ENCODE assay signal across 17 cellular contexts in the genomic region with DNA sequence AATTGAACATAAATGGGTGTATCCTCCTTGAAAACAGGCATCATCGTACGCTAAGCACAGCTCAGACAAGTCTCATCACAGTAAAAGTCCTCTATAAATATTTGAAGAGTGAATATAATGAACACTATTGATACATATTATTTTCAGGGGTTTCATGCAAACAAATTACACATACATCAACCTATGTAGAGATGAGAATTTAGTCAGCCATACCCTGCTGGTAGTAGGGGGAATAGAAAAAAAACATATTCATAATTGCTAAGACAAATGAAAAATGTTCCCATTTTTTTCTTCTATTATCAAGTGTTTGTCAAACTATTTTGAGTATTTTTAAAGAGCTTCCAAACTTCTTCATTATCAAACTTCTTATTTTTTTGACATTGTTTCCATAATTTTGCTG.
DNase-seq lines count a peak whose midpoint lies in the region; ATAC-seq and TF ChIP-seq lines count a peak whose summit lies in the region.
"Had no signal": no experiment of that assay in that cellular context is flagged by ENCODE, and none has a peak within 500 bp of the region (broad histone marks: within the 10 kb centered on the region; RNA-seq: fewer than 3 reads in every experiment).

No MANE protein-coding gene starts in this region.

- H3K23me2 ChIP-seq in H9 (ENCODE audit: insufficient read length, low read depth, low read length, poor library complexity, severe bottlenecking) = no peaks in the 10 kb centered on the region

- DNase-seq in H9 (no peak), endodermal cell (no peak), mesothelial cell of epicardium (ENCODE audit: low spot score in 2 of 2, unreplicated experiment in 2 of 2) (no peak), type B pancreatic cell (ENCODE audit: extremely low spot score, unreplicated experiment) (no peak), amygdala (lab: John Stamatoyannopoulos, UW) (no peak), SW 1271 (lab: John Stamatoyannopoulos, UW) (no peak)
- DNase-seq: Caco-2; CD4-positive, CD25-positive, alpha-beta regulatory T cell; CD8-positive, alpha-beta T cell; DND-41; HFFc6 had no signal

- no peaks in the 10 kb centered on the region for H3K4me1 Mint-ChIP-seq in H9
- H3K4me1 Mint-ChIP-seq in endodermal cell = peaks cover 28% of the 10 kb centered on the region
- H3K4me1 Mint-ChIP-seq in mesothelial cell of epicardium = peaks cover 9% of the 10 kb centered on the region
- H3K4me1 Mint-ChIP-seq in type B pancreatic cell (ENCODE audit: unreplicated experiment) = no peaks in the 10 kb centered on the region
- H3K4me1 Mint-ChIP-seq: B cell; CD4-positive, CD25-positive, alpha-beta regulatory T cell; GM23338 had no signal

- no peak overlapping the region for H4K8ac ChIP-seq in H9 (replicated peaks; ENCODE audit: insufficient read length, low read depth, low read length)

- no peak overlapping the region for H3K4me2 ChIP-seq in H9 (ENCODE audit: insufficient read depth, insufficient read length, low read length)
- H3K4me2 ChIP-seq: BLaER1, GM23338 had no signal

- H3K27me3 ChIP-seq in H9 (ENCODE audit: insufficient read depth, low read length) (no peaks in the 10 kb centered on the region), endodermal cell (ENCODE audit: control insufficient read depth, insufficient read depth, low read length, poor library complexity, severe bottlenecking) (no peaks in the 10 kb centered on the region)
- H3K27me3 ChIP-seq: BLaER1 had no signal

- no peak overlapping the region for H3K27ac ChIP-seq in H9 (ENCODE audit: insufficient read length, low read depth, low read length)
- H3K27ac ChIP-seq in endodermal cell (ENCODE audit: low read depth, low read length) = no peak overlapping the region
- H3K27ac ChIP-seq: BLaER1, C4-2B had no signal

- H3K9me3 ChIP-seq in H9 (ENCODE audit: control insufficient read depth, low read depth, low read length) = no peaks in the 10 kb centered on the region
- no peaks in the 10 kb centered on the region for H3K9me3 ChIP-seq in endodermal cell (ENCODE audit: control insufficient read depth, low read length)
- H3K9me3 ChIP-seq: BLaER1, Caco-2, HAP-1 had no signal

- H3K4me1 ChIP-seq in H9 (ENCODE audit: insufficient read depth, low read length) (no peaks in the 10 kb centered on the region), endodermal cell (ENCODE audit: control insufficient read depth, insufficient read depth, low read length) (no peaks in the 10 kb centered on the region)
- H3K4me1 ChIP-seq: BLaER1, HAP-1 had no signal

- H3T11ph ChIP-seq in H9 (ENCODE audit: low read length) = no peak overlapping the region

- H2AK5ac ChIP-seq in H9 (ENCODE audit: insufficient read length, low read length) = no peak overlapping the region

- H3K9ac ChIP-seq in H9 (ENCODE audit: extremely low read depth, insufficient read length, low read length) (no peak overlapping the region), endodermal cell (ENCODE audit: extremely low read depth, low read length, poor library complexity, severe bottlenecking) (no peak overlapping the region)
- H3K9ac ChIP-seq: BLaER1 had no signal

- H2BK15ac ChIP-seq in H9 (ENCODE audit: low read depth, low read length) = no peak overlapping the region

- H3K36me3 ChIP-seq in endodermal cell (ENCODE audit: control insufficient read depth, insufficient read depth, low read length) = no peaks in the 10 kb centered on the region
- H3K36me3 ChIP-seq: BLaER1, HAP-1 had no signal

- no CpG with 5 or more reads among the region's 2 CpGs for WGBS in H9 (ENCODE audit: extremely low coverage, insufficient read length, low lambda C conversion rate)
- 100% methylated on average over 2 of the region's 2 CpGs; no CpG with 5 or more reads in 1 of the 2 experiments for WGBS in endodermal cell (ENCODE audit: insufficient coverage in 1 of 2, insufficient read length in 1 of 2), 2 experiments

- TF ChIP-seq CTCF in H9 (conservative IDR thresholded peaks at IDR 0.05) (peak; percentile 29; the same call in 1 of the 3 replicates), endodermal cell (conservative IDR thresholded peaks at IDR 0.05) (peak; percentile 63), mesothelial cell of epicardium (IDR thresholded peaks at IDR 0.05; ENCODE audit: unreplicated experiment) (peak; percentile 41), type B pancreatic cell (conservative IDR thresholded peaks at IDR 0.05) (peak; percentile 59)

- no peak overlapping the region for H3K23ac ChIP-seq in H9 (ENCODE audit: insufficient read length, low read depth, low read length)

- no peaks in the 10 kb centered on the region for H4K20me1 ChIP-seq in H9 (ENCODE audit: control insufficient read depth, insufficient read depth, insufficient read length)
- H4K20me1 ChIP-seq: BLaER1 had no signal

- no peak overlapping the region for H2BK120ac ChIP-seq in H9 (ENCODE audit: low read depth, low read length, poor library complexity, severe bottlenecking)

- no peak overlapping the region for H3K18ac ChIP-seq in H9 (ENCODE audit: insufficient read length, low read depth, low read length)

- H3K36me3 Mint-ChIP-seq in H9 (ENCODE audit: insufficient read depth in 1 of 3, low read depth in 3 of 3) (no peaks in the 10 kb centered on the region), endodermal cell (ENCODE audit: low read depth) (no peaks in the 10 kb centered on the region), mesothelial cell of epicardium (no peaks in the 10 kb centered on the region), type B pancreatic cell (no peaks in the 10 kb centered on the region)
- H3K36me3 Mint-ChIP-seq: CD4-positive, CD25-positive, alpha-beta regulatory T cell; CD8-positive, alpha-beta T cell had no signal

- no peak overlapping the region for H4K5ac ChIP-seq in H9 (ENCODE audit: insufficient read length, low read depth, low read length)

- H2AFZ ChIP-seq in H9 (ENCODE audit: low read length) = no peak overlapping the region
- H2AFZ ChIP-seq: GM23338 had no signal

- no peak overlapping the region for H3K4me3 ChIP-seq in endodermal cell (ENCODE audit: low read length)
- H3K4me3 ChIP-seq: BLaER1, GM23338, HAP-1 had no signal

- no peaks in the 10 kb centered on the region for H3K79me2 ChIP-seq in H9 (ENCODE audit: insufficient read depth, low read length)

- no peaks in the 10 kb centered on the region for H3K79me1 ChIP-seq in H9 (ENCODE audit: insufficient read depth, low read depth, low read length, poor library complexity, severe bottlenecking)

- no peaks in the 10 kb centered on the region for H3K9me3 Mint-ChIP-seq in H9
- H3K9me3 Mint-ChIP-seq in endodermal cell = no peaks in the 10 kb centered on the region
- peaks cover 3% of the 10 kb centered on the region for H3K9me3 Mint-ChIP-seq in mesothelial cell of epicardium
- no peaks in the 10 kb centered on the region for H3K9me3 Mint-ChIP-seq in type B pancreatic cell
- H3K9me3 Mint-ChIP-seq: CD8-positive, alpha-beta T cell; GM23338 had no signal

- no peak overlapping the region for H2BK5ac ChIP-seq in H9 (ENCODE audit: insufficient read length, low read length)

- no peak overlapping the region for H3K56ac ChIP-seq in H9 (ENCODE audit: insufficient read length, low read depth, low read length)

- no peak overlapping the region for H3K14ac ChIP-seq in H9 (ENCODE audit: insufficient read depth, low read length)

- H3K27me3 Mint-ChIP-seq in H9 (ENCODE audit: low read depth) (no peaks in the 10 kb centered on the region), endodermal cell (ENCODE audit: insufficient read depth) (no peaks in the 10 kb centered on the region), mesothelial cell of epicardium (ENCODE audit: low read depth) (no peaks in the 10 kb centered on the region), type B pancreatic cell (no peaks in the 10 kb centered on the region)
- H3K27me3 Mint-ChIP-seq: B cell; CD4-positive, CD25-positive, alpha-beta regulatory T cell had no signal

- H3K4ac ChIP-seq in H9 (ENCODE audit: low read depth, low read length) = no peak overlapping the region

- no peak overlapping the region for H4K91ac ChIP-seq in H9 (ENCODE audit: insufficient read length, low read depth, low read length)

- H3K4me3 Mint-ChIP-seq in H9 (no peak overlapping the region), endodermal cell (no peak overlapping the region), mesothelial cell of epicardium (no peak overlapping the region), type B pancreatic cell (no peak overlapping the region)
- H3K4me3 Mint-ChIP-seq: B cell; CD4-positive, CD25-positive, alpha-beta regulatory T cell; CD8-positive, alpha-beta T cell; GM23338; HFFc6 had no signal

- no peak overlapping the region for H2BK12ac ChIP-seq in H9 (ENCODE audit: insufficient read length, low read depth, low read length)

- ATAC-seq in GM19463 (IDR thresholded peaks at IDR 0.05; ENCODE audit: unreplicated experiment) = no peak
- ATAC-seq: CD8-positive, alpha-beta T cell; GM23338 had no signal

- H3K27ac Mint-ChIP-seq in H9 = no peak overlapping the region
- no peak overlapping the region for H3K27ac Mint-ChIP-seq in endodermal cell
- no peak overlapping the region for H3K27ac Mint-ChIP-seq in mesothelial cell of epicardium
- H3K27ac Mint-ChIP-seq in type B pancreatic cell = no peak overlapping the region
- H3K27ac Mint-ChIP-seq: B cell; CD4-positive, CD25-positive, alpha-beta regulatory T cell; CD8-positive, alpha-beta T cell; GM23338; HFFc6 had no signal

- no peak overlapping the region for H2BK20ac ChIP-seq in H9 (ENCODE audit: low read depth, low read length, poor library complexity, severe bottlenecking)
